In genomic region chr12:15151141-15152091, GRCh38 we compare ENCODE assay signal across 9 cellular contexts.
DNase-seq lines count a peak whose midpoint lies in the region; ATAC-seq and TF ChIP-seq lines count a peak whose summit lies in the region.
"Had no signal": no experiment of that assay in that cellular context is flagged by ENCODE, and none has a peak within 500 bp of the region (broad histone marks: within the 10 kb centered on the region; RNA-seq: fewer than 3 reads in every experiment).

No MANE protein-coding gene starts in this region.

- peaks cover 72% of the 10 kb centered on the region for H3K4me1 ChIP-seq in muscle layer of colon (ENCODE audit: insufficient read depth, low read length)

- H3K9me3 ChIP-seq in muscle layer of colon (ENCODE audit: low read length), result no peaks in the 10 kb centered on the region

- no peaks in the 10 kb centered on the region for H3K9me3 Mint-ChIP-seq in Calu3 (ENCODE audit: low read depth, unreplicated experiment)
- H3K9me3 Mint-ChIP-seq: dendritic cell treated with granulocyte-macrophage colony-stimulating factor and Interleukin-4, amounts not matched to agents 40 ng/mL and 50 ng/mL, for 4 days had no signal

- peak; percentile 44 for TF ChIP-seq CTCF in Calu3 (IDR thresholded peaks at IDR 0.05; ENCODE audit: unreplicated experiment)

- H3K27me3 ChIP-seq in muscle layer of colon (ENCODE audit: control insufficient read depth in 1 of 2, insufficient read depth in 2 of 2, low read length in 2 of 2), result no peaks in the 10 kb centered on the region

- no peak overlapping the region for H3K9ac ChIP-seq in muscle layer of colon (ENCODE audit: low read length)

- H3K27ac ChIP-seq in muscle layer of colon (ENCODE audit: low read depth, low read length), result peak overlapping the region; percentile 59

- H3K27me3 Mint-ChIP-seq in Calu3 (ENCODE audit: unreplicated experiment), result no peaks in the 10 kb centered on the region
- H3K27me3 Mint-ChIP-seq: dendritic cell treated with granulocyte-macrophage colony-stimulating factor and Interleukin-4, amounts not matched to agents 40 ng/mL and 50 ng/mL, for 4 days had no signal

- no peak overlapping the region for H3K4me3 Mint-ChIP-seq in Calu3 (ENCODE audit: low read depth, unreplicated experiment)
- H3K4me3 Mint-ChIP-seq: dendritic cell treated with granulocyte-macrophage colony-stimulating factor and Interleukin-4, amounts not matched to agents 40 ng/mL and 50 ng/mL, for 4 days had no signal

- no peak overlapping the region for H3K27ac Mint-ChIP-seq in Calu3 (ENCODE audit: unreplicated experiment)
- H3K27ac Mint-ChIP-seq: dendritic cell treated with granulocyte-macrophage colony-stimulating factor and Interleukin-4, amounts not matched to agents 40 ng/mL and 50 ng/mL, for 4 days had no signal

- peaks cover 5% of the 10 kb centered on the region for H3K36me3 Mint-ChIP-seq in Calu3 (ENCODE audit: insufficient read depth, unreplicated experiment)

- DNase-seq in Calu3, result peak; percentile 49
- DNase-seq in NCI-H1417 treated with DMSO at 0.1 percent for 48 hours (lab: John Stamatoyannopoulos, UW), result peak; percentile 31
- DNase-seq in dermis blood vessel endothelial cell, result peak; percentile 32
- no peak for DNase-seq in UCSD-AML1 (lab: John Stamatoyannopoulos, UW; ENCODE audit: unreplicated experiment)
- no peak for DNase-seq in HK-2 (ENCODE audit: unreplicated experiment)

- BruUV-seq in Calu3 (replicated peaks; lab: Mats Ljungman, UMichigan), result no TSS peak

- peaks cover 34% of the 10 kb centered on the region for H3K4me1 Mint-ChIP-seq in Calu3 (ENCODE audit: low read depth, unreplicated experiment)

- no peak overlapping the region for H3K4me3 ChIP-seq in muscle layer of colon (ENCODE audit: low read depth in 1 of 2, low read length in 2 of 2)

- intact Hi-C loops in Calu3 (cut with micrococcal nuclease; ENCODE audit: unreplicated experiment), result loop anchor here (1.0 to 10.0 kb wide), 6 partner anchors 19 to 371 kb away; partner anchors contain the start of genes ART4 and RERG

- ATAC-seq in GM21381 (IDR thresholded peaks at IDR 0.05; ENCODE audit: unreplicated experiment) (no peak), HG02981 (IDR thresholded peaks at IDR 0.05; ENCODE audit: unreplicated experiment) (no peak)

- CTCF ChIA-PET in Calu3 (lab: Charles Lee), result interaction anchor here (1.9 to 4.1 kb wide), 2 partner anchors 70 kb away, joined by 18 to 45 read pairs; partner anchors contain the start of gene RERG

- no peaks in the 10 kb centered on the region for H3K36me3 ChIP-seq in muscle layer of colon (ENCODE audit: insufficient read depth, low read length)

Comparison
In these comparisons a context has a peak if more than half of its experiments do, and no peak if none do; other contexts are left out.
1. DNase-seq: peak in Calu3 (single experiment), NCI-H1417 treated with DMSO at 0.1 percent for 48 hours (single experiment) and dermis blood vessel endothelial cell (single experiment); none in UCSD-AML1 (single experiment) and HK-2 (single experiment).